13 cellular contexts compared by ENCODE assay signal in the genomic region with DNA sequence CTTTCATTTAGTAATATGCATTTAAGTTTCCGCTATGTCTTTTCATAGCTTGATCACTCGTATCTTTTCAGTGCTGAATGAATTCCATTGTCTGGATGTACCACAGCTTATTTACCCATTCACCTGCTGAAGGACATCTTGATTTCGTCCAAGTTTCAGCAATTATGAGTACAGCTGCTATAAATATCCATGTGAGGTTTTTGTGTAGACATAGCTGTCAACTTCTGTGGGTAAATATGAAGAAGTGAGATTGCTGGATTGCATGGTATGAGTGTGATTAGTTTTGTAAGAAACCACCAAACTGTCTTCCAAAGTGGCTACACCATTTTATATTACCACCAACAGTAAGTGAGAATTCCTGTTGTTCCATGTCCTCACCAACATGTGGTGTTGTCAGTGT.
A peak's percentile ranks its signal among the peaks of the same experiment; 100 is the strongest.
DNase-seq lines count a peak whose midpoint lies in the region; ATAC-seq, FAIRE-seq and TF ChIP-seq lines count a peak whose summit lies in the region.
"Had no signal": no experiment of that assay in that cellular context is flagged by ENCODE, and none has a peak within 500 bp of the region (broad histone marks: within the 10 kb centered on the region; RNA-seq: fewer than 3 reads in every experiment).

No MANE protein-coding gene starts in this region.

- DNase-seq in pancreas (no peak), NCI-H2081 treated with DMSO at 0.1 percent for 48 hours (lab: John Stamatoyannopoulos, UW) (no peak)
- DNase-seq: activated CD4-positive, alpha-beta T cell treated with anti-CD3 and anti-CD28 coated beads, Interleukin-2, amount 50 U/mL, for 4 hours; activated T-cell treated with anti-CD3 and anti-CD28 coated beads, Interleukin-2, amount 50 U/mL, for 48 hours; DND-41; SHP77 treated with DMSO at 0.1 percent for 48 hours; T1000 had no signal

- intact Hi-C loops in pancreas (cut with DNase I): no loop called here

- H3K27ac ChIP-seq in pancreas: no peak overlapping the region

- WGBS in pancreas, 2 donors: 31 to 32% methylated on average over 3 of the region's 3 CpGs

- no peak overlapping the region for H3K4me3 ChIP-seq in pancreas
- H3K4me3 ChIP-seq: BLaER1 treated with 17β-estradiol and CSF1 and Interleukin-3, amounts not matched to agents 10 nM and 100 nM had no signal

- no peaks in the 10 kb centered on the region for H3K36me3 ChIP-seq in pancreas
- H3K36me3 ChIP-seq: BLaER1 treated with 17β-estradiol and CSF1 and Interleukin-3, amounts not matched to agents 10 nM and 100 nM had no signal

- no peak for FAIRE-seq in pancreas (lab: Jason Lieb, UNC)

- TF ChIP-seq CTCF in pancreas (IDR thresholded peaks at IDR 0.05): no peak

- H3K9me3 ChIP-seq in pancreas: no peaks in the 10 kb centered on the region

- peaks cover 0 to 14% (median 5%) of the 10 kb centered on the region in 3 donors for H3K4me1 ChIP-seq in pancreas

- ATAC-seq in GM18907 (IDR thresholded peaks at IDR 0.05; ENCODE audit: unreplicated experiment): peak; percentile 73
- ATAC-seq in HG02798 (IDR thresholded peaks at IDR 0.05; ENCODE audit: poor library complexity, unreplicated experiment): peak; percentile 63
- peak; percentile 58 for ATAC-seq in HG03521 (IDR thresholded peaks at IDR 0.05; ENCODE audit: unreplicated experiment)
- peak; percentile 86 to 91 (median 90) for ATAC-seq in pancreas
- ATAC-seq in GM19324 (IDR thresholded peaks at IDR 0.05; ENCODE audit: low FRiP score, unreplicated experiment): no peak
- ATAC-seq in GM21447 (IDR thresholded peaks at IDR 0.05; ENCODE audit: unreplicated experiment): no peak

- no peaks in the 10 kb centered on the region for H3K27me3 ChIP-seq in pancreas

Comparison
In these comparisons a context has a peak if more than half of its experiments do, and no peak if none do; other contexts are left out.
1. ATAC-seq: peak in GM18907 (single experiment), HG02798 (single experiment), HG03521 (single experiment) and pancreas (4 of 4); none in GM19324 (single experiment) and GM21447 (single experiment).